Comparison of ENCODE assay signal across 8 cellular contexts in the genomic region with DNA sequence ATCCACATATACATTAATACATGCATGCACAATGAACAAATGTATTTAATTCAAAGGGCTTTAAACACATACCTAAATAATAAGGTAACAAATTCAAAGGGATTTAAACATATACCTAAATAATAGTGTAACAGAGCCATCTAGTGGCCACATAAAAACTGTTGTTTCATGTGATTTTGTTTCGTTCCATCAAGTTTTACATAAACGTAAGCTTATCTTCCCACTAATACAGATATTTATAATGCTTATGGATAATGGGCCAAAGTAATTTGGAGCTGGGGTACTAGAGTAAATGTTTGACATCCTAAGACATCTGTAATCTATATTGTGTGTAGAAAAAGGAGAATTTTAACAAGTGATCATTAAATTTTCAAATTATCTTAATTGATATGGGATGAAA.
DNase-seq lines count a peak whose midpoint lies in the region; ATAC-seq, FAIRE-seq and TF ChIP-seq lines count a peak whose summit lies in the region.

No MANE protein-coding gene starts in this region.

- no peak overlapping the region for H3K4me3 ChIP-seq in NB4 (ENCODE audit: low read depth, low read length)
- no peak overlapping the region for H3K4me3 ChIP-seq in vagina

- CTCF ChIA-PET in activated CD8-positive, alpha-beta T cell treated with anti-CD3 and anti-CD28 coated beads, Interleukin-2, amount 10 ng/mL, durations not matched to agents 7 days and 5 days (lab: Charles Lee), result interaction anchor here (0.6 to 1.5 kb wide), 5 partner anchors 9 to 194 kb away, joined by 3 to 6 read pairs (median 3); no protein-coding TSS in a partner anchor

- H3K27me3 Mint-ChIP-seq in activated CD8-positive, alpha-beta T cell treated with anti-CD3 and anti-CD28 coated beads, Interleukin-2, amount 10 ng/mL, durations not matched to agents 7 days and 5 days (ENCODE audit: low read depth), result peaks cover 2% of the 10 kb centered on the region
- peaks cover 5 to 8% (median 6%) of the 10 kb centered on the region in 3 donors for H3K27me3 Mint-ChIP-seq in immature natural killer cell (ENCODE audit: low read depth in 3 of 3)

- no peak for TF ChIP-seq CTCF in NB4 (IDR thresholded peaks at IDR 0.05; ENCODE audit: low read depth, low read length)
- peak; percentile 34 to 66 (median 46) for TF ChIP-seq CTCF in vagina (IDR thresholded peaks at IDR 0.05)

- POLR2A ChIA-PET in activated CD8-positive, alpha-beta T cell treated with anti-CD3 and anti-CD28 coated beads, Interleukin-2, amount 10 ng/mL, durations not matched to agents 7 days and 5 days (lab: Charles Lee), result no interaction called here

- H3K4me1 Mint-ChIP-seq in activated CD8-positive, alpha-beta T cell treated with anti-CD3 and anti-CD28 coated beads, Interleukin-2, amount 10 ng/mL, durations not matched to agents 7 days and 5 days (ENCODE audit: low read depth), result no peaks in the 10 kb centered on the region
- H3K4me1 Mint-ChIP-seq in immature natural killer cell, result no peaks in the 10 kb centered on the region

- no peaks in the 10 kb centered on the region for H3K9me3 ChIP-seq in vagina

- H3K4me1 ChIP-seq in vagina, result no peaks in the 10 kb centered on the region

- no peaks in the 10 kb centered on the region for H3K36me3 Mint-ChIP-seq in activated CD8-positive, alpha-beta T cell treated with anti-CD3 and anti-CD28 coated beads, Interleukin-2, amount 10 ng/mL, durations not matched to agents 7 days and 5 days (ENCODE audit: low read depth)
- H3K36me3 Mint-ChIP-seq in immature natural killer cell, result no peaks in the 10 kb centered on the region

- DNase-seq in NB4 (ENCODE audit: low read depth) (peak; percentile 67), immature natural killer cell (peak; percentile 24 to 37 (median 36)), vagina (ENCODE audit: extremely low spot score in 2 of 2) (no peak), substantia nigra (lab: John Stamatoyannopoulos, UW) (no peak)
- DNase-seq in activated CD8-positive, alpha-beta T cell treated with anti-CD3 and anti-CD28 coated beads, Interleukin-2, amount 10 ng/mL, durations not matched to agents 7 days and 5 days, result no peak
- no peak for DNase-seq in activated naive CD4-positive, alpha-beta T cell (lab: John Stamatoyannopoulos, UW)

- ATAC-seq in GM21723 (IDR thresholded peaks at IDR 0.05; ENCODE audit: unreplicated experiment), result peak; percentile 51
- peak; percentile 45 for ATAC-seq in activated CD8-positive, alpha-beta T cell treated with anti-CD3 and anti-CD28 coated beads, Interleukin-2, amount 10 ng/mL, durations not matched to agents 7 days and 5 days

- intact Hi-C loops in vagina (cut with DNase I), result no loop called here

- H3K9me3 Mint-ChIP-seq in activated CD8-positive, alpha-beta T cell treated with anti-CD3 and anti-CD28 coated beads, Interleukin-2, amount 10 ng/mL, durations not matched to agents 7 days and 5 days (ENCODE audit: insufficient read depth), result no peaks in the 10 kb centered on the region
- no peaks in the 10 kb centered on the region for H3K9me3 Mint-ChIP-seq in immature natural killer cell

- no peak overlapping the region for H3K27ac ChIP-seq in vagina
- H3K27ac ChIP-seq in substantia nigra (ENCODE audit: low read depth, low read length, poor library complexity, severe bottlenecking), result no peak overlapping the region

- peak; percentile 96 for FAIRE-seq in G401.6 (lab: Jason Lieb, UNC)

- no peak for TF ChIP-seq POLR2A in NB4 (IDR thresholded peaks at IDR 0.05; ENCODE audit: extremely low read depth, insufficient read length)
- no peak for TF ChIP-seq POLR2A in vagina (IDR thresholded peaks at IDR 0.05)

- H3K27me3 ChIP-seq in vagina, result no peaks in the 10 kb centered on the region

- no peak overlapping the region for H3K4me3 Mint-ChIP-seq in activated CD8-positive, alpha-beta T cell treated with anti-CD3 and anti-CD28 coated beads, Interleukin-2, amount 10 ng/mL, durations not matched to agents 7 days and 5 days
- no peak overlapping the region for H3K4me3 Mint-ChIP-seq in immature natural killer cell

- H3K36me3 ChIP-seq in vagina, result no peaks in the 10 kb centered on the region

- no peak overlapping the region for H3K27ac Mint-ChIP-seq in activated CD8-positive, alpha-beta T cell treated with anti-CD3 and anti-CD28 coated beads, Interleukin-2, amount 10 ng/mL, durations not matched to agents 7 days and 5 days
- H3K27ac Mint-ChIP-seq in immature natural killer cell, result no peak overlapping the region

Comparison
In these comparisons a context has a peak if more than half of its experiments do, and no peak if none do; other contexts are left out.
1. DNase-seq: peak in NB4 (single experiment) and immature natural killer cell (3 of 3); none in activated CD8-positive, alpha-beta T cell treated with anti-CD3 and anti-CD28 coated beads, Interleukin-2, amount 10 ng/mL, durations not matched to agents 7 days and 5 days (single experiment), vagina (0 of 2), substantia nigra (0 of 49) and activated naive CD4-positive, alpha-beta T cell (0 of 4).